21 cellular contexts compared by ENCODE assay signal in genomic region chr10:32384185-32384584, GRCh38.
"Had no signal": no experiment of that assay in that cellular context is flagged by ENCODE, and none has a peak within 500 bp of the region (broad histone marks: within the 10 kb centered on the region; RNA-seq: fewer than 3 reads in every experiment).

No MANE protein-coding gene starts in this region.

- H3K9me3 Mint-ChIP-seq: dendritic cell treated with granulocyte-macrophage colony-stimulating factor and Interleukin-4, amounts not matched to agents 40 ng/mL and 50 ng/mL, for 4 days; neural progenitor cell had no signal

- ATAC-seq: activated CD4-positive, alpha-beta T cell treated with anti-CD3 and anti-CD28 coated beads for 36 hours; body of pancreas; left lobe of liver; lower lobe of right lung; naive thymus-derived CD4-positive, alpha-beta T cell; upper lobe of right lung had no signal

- H3K9ac ChIP-seq: neural progenitor cell had no signal

- H3K27ac Mint-ChIP-seq: activated B cell treated with CpG ODN at 0.5 μM for 24 hours; activated CD4-positive, alpha-beta T cell treated with anti-CD3 and anti-CD28 coated beads for 36 hours; activated naive CD4-positive, alpha-beta T cell treated with anti-CD3 and anti-CD28 coated beads for 36 hours; dendritic cell treated with granulocyte-macrophage colony-stimulating factor and Interleukin-4, amounts not matched to agents 40 ng/mL and 50 ng/mL, for 4 days; naive thymus-derived CD4-positive, alpha-beta T cell; neural progenitor cell had no signal

- H3K36me3 ChIP-seq: cardiac muscle cell, lower lobe of right lung, neural progenitor cell, upper lobe of right lung had no signal

- DNase-seq: activated B cell treated with CpG ODN at 0.5 μM for 24 hours; activated CD4-positive, alpha-beta T cell treated with anti-CD3 and anti-CD28 coated beads for 36 hours; activated CD4-positive, alpha-beta T cell treated with anti-CD3 and anti-CD28 coated beads, Interleukin-2, amount 50 U/mL, for 4 hours; activated naive CD4-positive, alpha-beta T cell treated with anti-CD3 and anti-CD28 coated beads for 36 hours; activated T-cell treated with anti-CD3 and anti-CD28 coated beads, Interleukin-2, amount 50 U/mL, for 48 hours; anterior cingulate cortex; body of pancreas; effector CD4-positive, alpha-beta T cell; kidney; lower lobe of right lung; mesendoderm; naive thymus-derived CD4-positive, alpha-beta T cell; stimulated activated CD4-positive, alpha-beta T cell treated with anti-CD3 and anti-CD28 coated beads, Interleukin-2, amount 100 ng/mL, for 48 hours; stimulated activated CD8-positive, alpha-beta memory T cell treated with anti-CD3 and anti-CD28 coated beads, Interleukin-4, amount 100 ng/mL, for 48 hours; stimulated activated naive CD4-positive, alpha-beta T cell; T1000; upper lobe of right lung had no signal

- H3K27me3 Mint-ChIP-seq: activated CD4-positive, alpha-beta T cell treated with anti-CD3 and anti-CD28 coated beads for 36 hours; dendritic cell treated with granulocyte-macrophage colony-stimulating factor and Interleukin-4, amounts not matched to agents 40 ng/mL and 50 ng/mL, for 4 days had no signal

- H2AFZ ChIP-seq: neural progenitor cell had no signal

- H3K4me1 ChIP-seq: upper lobe of right lung had no signal

- H3K4me3 ChIP-seq: body of pancreas, cardiac muscle cell, lower lobe of right lung, neural progenitor cell, upper lobe of right lung had no signal

- H3K9me3 ChIP-seq: body of pancreas, lower lobe of right lung, upper lobe of right lung had no signal

- H3K27me3 ChIP-seq: body of pancreas, cardiac muscle cell, neural progenitor cell, upper lobe of right lung had no signal

- H3K27ac ChIP-seq: body of pancreas, cardiac muscle cell, lower lobe of right lung, neural progenitor cell, upper lobe of right lung had no signal

- H3K4me2 ChIP-seq: neural progenitor cell had no signal

- H3K36me3 Mint-ChIP-seq: naive thymus-derived CD4-positive, alpha-beta T cell; neural progenitor cell had no signal

- H3K4me3 Mint-ChIP-seq: activated B cell treated with CpG ODN at 0.5 μM for 24 hours; activated CD4-positive, alpha-beta T cell treated with anti-CD3 and anti-CD28 coated beads for 36 hours; activated naive CD4-positive, alpha-beta T cell treated with anti-CD3 and anti-CD28 coated beads for 36 hours; dendritic cell treated with granulocyte-macrophage colony-stimulating factor and Interleukin-4, amounts not matched to agents 40 ng/mL and 50 ng/mL, for 4 days; naive thymus-derived CD4-positive, alpha-beta T cell; neural progenitor cell had no signal
